In genomic region chr4:83536649-83537352, GRCh38 we compare ENCODE assay signal across 8 cellular contexts. TPM values are rescaled to one million over a fixed set of nuclear protein-coding genes. Genes with fewer than 3 reads are reported as not detected.
DNase-seq lines count a peak whose midpoint lies in the region; ATAC-seq and TF ChIP-seq lines count a peak whose summit lies in the region.

No MANE protein-coding gene starts in this region.

- peaks cover 34% of the 10 kb centered on the region for H3K27me3 Mint-ChIP-seq in activated T-cell treated with anti-CD3 and anti-CD28 coated beads, Interleukin-2, amount 50 U/mL, for 24 hours

- TF ChIP-seq CTCF in body of pancreas (IDR thresholded peaks at IDR 0.05) (no peak), right lobe of liver (IDR thresholded peaks at IDR 0.05) (no peak), transverse colon (IDR thresholded peaks at IDR 0.05) (no peak), GM20000 (IDR thresholded peaks at IDR 0.05; ENCODE audit: extremely low read depth, missing control alignments) (no peak)

- peaks cover 22% of the 10 kb centered on the region for H3K4me1 Mint-ChIP-seq in activated T-cell treated with anti-CD3 and anti-CD28 coated beads, Interleukin-2, amount 50 U/mL, for 24 hours (ENCODE audit: low read depth)

- H3K4me1 ChIP-seq in body of pancreas (peaks cover 16% of the 10 kb centered on the region), right lobe of liver (peaks cover 0 to 20% (median 2%) of the 10 kb centered on the region in 4 donors), transverse colon (peaks cover 0 to 28% (median 9%) of the 10 kb centered on the region in 4 donors)

- intact Hi-C loops in body of pancreas (cut with DNase I), result no loop called here
- intact Hi-C loops in right lobe of liver (cut with DNase I), result no loop called here
- intact Hi-C loops in transverse colon (cut with DNase I; ENCODE audit: low total_unique reads), result no loop called here

- H3K4me3 ChIP-seq in body of pancreas (peak overlapping the region; percentile 39 to 52), right lobe of liver (peak overlapping the region; percentile 70 to 74 (median 70)), transverse colon (peak overlapping the region; percentile 53 to 85 (median 70))

- peak overlapping the region; percentile 84 for H3K4me3 Mint-ChIP-seq in activated T-cell treated with anti-CD3 and anti-CD28 coated beads, Interleukin-2, amount 50 U/mL, for 24 hours

- H3K27me3 ChIP-seq in body of pancreas (no peaks in the 10 kb centered on the region), right lobe of liver (no peaks in the 10 kb centered on the region), transverse colon (no peaks in the 10 kb centered on the region)

- ATAC-seq in body of pancreas, result no peak
- ATAC-seq in right lobe of liver, result no peak

- H3K36me3 ChIP-seq in body of pancreas (replicated peaks in 1 of 2; ENCODE audit: insufficient read depth in 1 of 2, low read depth in 2 of 2) (no peaks in the 10 kb centered on the region), right lobe of liver (no peaks in the 10 kb centered on the region), transverse colon (no peaks in the 10 kb centered on the region)

- in situ Hi-C loops in transverse colon (cut with MboI; ENCODE audit: low pct_ligation_motif_present in 1 of 4, low pct_unique_long_range_greater_than_20kb in 1 of 4, low sequenced_read_pairs in 3 of 4), result no loop called here

- H3K9me3 ChIP-seq in body of pancreas (no peaks in the 10 kb centered on the region), right lobe of liver (no peaks in the 10 kb centered on the region), transverse colon (no peaks in the 10 kb centered on the region)

- H3K27ac Mint-ChIP-seq in activated T-cell treated with anti-CD3 and anti-CD28 coated beads, Interleukin-2, amount 50 U/mL, for 24 hours, result no peak overlapping the region

- DNase-seq in activated T-cell treated with anti-CD3 and anti-CD28 coated beads, Interleukin-2, amount 50 U/mL, for 24 hours, result no peak
- DNase-seq in activated T-cell treated with anti-CD3 and anti-CD28 coated beads for 4 hours (no peak), body of pancreas (peak in 1 of 4 donors; percentile 7), right lobe of liver (no peak), transverse colon (peak; percentile 14), NCI-H2227 treated with DMSO at 0.1 percent for 48 hours (lab: John Stamatoyannopoulos, UW) (no peak), GM20000 (ENCODE audit: low spot score) (no peak), NCI-H2029 (lab: John Stamatoyannopoulos, UW) (no peak)

- no peaks in the 10 kb centered on the region for H3K36me3 Mint-ChIP-seq in activated T-cell treated with anti-CD3 and anti-CD28 coated beads, Interleukin-2, amount 50 U/mL, for 24 hours (ENCODE audit: low read depth)

- H3K27ac ChIP-seq in body of pancreas (peak overlapping the region in 3 of 4 donors; percentile 53 to 70 (median 69)), right lobe of liver (peak overlapping the region; percentile 64 to 92 (median 83)), transverse colon (peak overlapping the region; percentile 87 to 90 (median 88))

- 18 to 68% methylated on average over 6 to 27 of the region's 27 CpGs for WGBS in body of pancreas, 2 donors
- WGBS in right lobe of liver (ENCODE audit: insufficient coverage, low coverage, low lambda C conversion rate, missing lambda C conversion rate), result 19% methylated on average over 21 of the region's 27 CpGs
- WGBS in transverse colon (ENCODE audit: low coverage in 1 of 2), 2 donors, result 20 to 28% methylated on average over 6 to 16 of the region's 27 CpGs

- TF ChIP-seq POLR2A in body of pancreas (IDR thresholded peaks at IDR 0.05), result no peak
- no peak for TF ChIP-seq POLR2A in right lobe of liver (IDR thresholded peaks at IDR 0.05)
- no peak for TF ChIP-seq POLR2A in transverse colon (IDR thresholded peaks at IDR 0.05)

- no peaks in the 10 kb centered on the region for H3K9me3 Mint-ChIP-seq in activated T-cell treated with anti-CD3 and anti-CD28 coated beads, Interleukin-2, amount 50 U/mL, for 24 hours

- no peak for TF ChIP-seq EP300 in transverse colon (IDR thresholded peaks at IDR 0.05; ENCODE audit: low read depth)

RNA-seq across cellular contexts. Expression of gene GPAT3, which starts 0.9 kb away (rescaled TPM):
- 1 to 10 TPM; 1.8 to 4.3 TPM for total RNA-seq in body of pancreas
- 1 to 10 TPM; 5.1 to 9.0 (median 5.7) TPM for total RNA-seq in right lobe of liver
- 10 to 100 TPM in 3 of 4 donors, 1 to 10 TPM in 1; 2.8 to 32.4 (median 22.0) TPM for total RNA-seq in transverse colon

RNA-seq across cellular contexts. Expression of gene ABRAXAS1, which starts 51.9 kb away (rescaled TPM):
- total RNA-seq in body of pancreas, result 10 to 100 TPM in 1 of 2 donors, 1 to 10 TPM in 1; 5.9 to 17.1 TPM
- total RNA-seq in right lobe of liver, result 1 to 10 TPM; 1.6 to 3.3 (median 2.6) TPM
- 10 to 100 TPM in 2 of 4 donors, 1 to 10 TPM in 2; 5.0 to 12.4 (median 9.7) TPM for total RNA-seq in transverse colon
